ENCODE assay signal across 1 cellular context in genomic region chr6:42440027-42440426, GRCh38.
TF ChIP-seq lines count a peak whose summit lies in the region.

No MANE protein-coding gene starts in this region.

TF ChIP-seq in GM23338, 12 proteins besides CTCF, POLR2A, EP300 and RAD21 (continued from another document):
- TF ChIP-seq ZNF462 (CRISPR knock-in tag; IDR thresholded peaks at IDR 0.05) (no peak), ZNF331 (CRISPR knock-in tag; IDR thresholded peaks at IDR 0.05; ENCODE audit: low read depth) (no peak)
